12 cellular contexts compared by ENCODE assay signal in the genomic region with DNA sequence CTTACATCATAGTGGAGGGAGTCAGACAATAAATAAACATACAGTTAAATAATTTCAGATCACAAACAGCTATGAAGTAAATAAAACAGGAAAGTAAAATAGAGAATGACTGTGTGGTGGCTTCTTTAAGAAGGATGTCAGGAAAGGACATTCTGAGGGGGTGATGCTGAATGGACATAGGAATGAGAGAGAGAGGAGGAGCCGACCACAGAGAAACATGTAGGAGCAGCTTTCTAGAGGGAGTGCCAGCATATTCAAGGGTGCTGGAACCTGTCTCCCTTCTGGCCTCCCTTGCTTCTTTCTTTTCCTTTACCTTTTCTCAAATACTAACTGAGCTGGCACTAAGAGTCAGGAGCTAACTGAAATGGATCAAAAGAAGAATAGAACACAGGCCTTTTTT. TPM values are rescaled to one million over a fixed set of nuclear protein-coding genes. Genes with fewer than 3 reads are reported as not detected.
A peak's percentile ranks its signal among the peaks of the same experiment; 100 is the strongest.
DNase-seq lines count a peak whose midpoint lies in the region; ATAC-seq and TF ChIP-seq lines count a peak whose summit lies in the region.
"Had no signal": no experiment of that assay in that cellular context is flagged by ENCODE, and none has a peak within 500 bp of the region (broad histone marks: within the 10 kb centered on the region; RNA-seq: fewer than 3 reads in every experiment).

No MANE protein-coding gene starts in this region.

- H3K27me3 ChIP-seq in upper lobe of left lung (no peaks in the 10 kb centered on the region), spleen (replicated peaks in 1 of 7) (no peaks in the 10 kb centered on the region), H7 (ENCODE audit: control insufficient read depth, insufficient read depth, low read length) (no peaks in the 10 kb centered on the region)
- H3K27me3 ChIP-seq: gastrocnemius medialis, right lobe of liver had no signal

- H3K27ac ChIP-seq in upper lobe of left lung: peak overlapping the region; percentile 65 to 81 (median 76)
- peak overlapping the region in 2 of 8 donors; percentile 64 to 73 for H3K27ac ChIP-seq in spleen

- intact Hi-C loops in lower leg skin (cut with DNase I; ENCODE audit: low total_unique reads): no loop called here
- intact Hi-C loops in spleen (cut with DNase I; ENCODE audit: low total_unique reads): no loop called here

- no peak for ATAC-seq in upper lobe of left lung (ENCODE audit: low FRiP score in 2 of 2)

- H3K9me3 Mint-ChIP-seq in activated naive CD4-positive, alpha-beta T cell treated with anti-CD3 and anti-CD28 coated beads, Interleukin-2, amount 50 U/mL, for 24 hours: no peaks in the 10 kb centered on the region

- peaks cover 3% of the 10 kb centered on the region for H3K27me3 Mint-ChIP-seq in activated naive CD4-positive, alpha-beta T cell treated with anti-CD3 and anti-CD28 coated beads, Interleukin-2, amount 50 U/mL, for 24 hours

- H3K4me1 Mint-ChIP-seq in activated naive CD4-positive, alpha-beta T cell treated with anti-CD3 and anti-CD28 coated beads, Interleukin-2, amount 50 U/mL, for 24 hours: peaks cover 29% of the 10 kb centered on the region

- H3K4me1 ChIP-seq in upper lobe of left lung: peaks cover 16 to 20% (median 18%) of the 10 kb centered on the region in 4 donors
- H3K4me1 ChIP-seq in spleen: peaks cover 9 to 38% (median 14%) of the 10 kb centered on the region in 6 donors
- H3K4me1 ChIP-seq: right lobe of liver had no signal

- H3K36me3 Mint-ChIP-seq in activated naive CD4-positive, alpha-beta T cell treated with anti-CD3 and anti-CD28 coated beads, Interleukin-2, amount 50 U/mL, for 24 hours: no peaks in the 10 kb centered on the region

- TF ChIP-seq EP300 in upper lobe of left lung (IDR thresholded peaks at IDR 0.05): no peak

- TF ChIP-seq POLR2A in upper lobe of left lung (IDR thresholded peaks at IDR 0.05) (no peak), lower leg skin (IDR thresholded peaks at IDR 0.05) (no peak), spleen (IDR thresholded peaks at IDR 0.05) (no peak)

- no peak overlapping the region for H3K4me3 ChIP-seq in upper lobe of left lung
- no peak overlapping the region for H3K4me3 ChIP-seq in lower leg skin (ENCODE audit: low read depth, poor library complexity, severe bottlenecking)
- H3K4me3 ChIP-seq in spleen: no peak overlapping the region
- no peak overlapping the region for H3K4me3 ChIP-seq in H7 (ENCODE audit: insufficient read depth, low read depth, low read length)
- H3K4me3 ChIP-seq: right lobe of liver had no signal

- no peak for TF ChIP-seq CTCF in upper lobe of left lung (IDR thresholded peaks at IDR 0.05)
- no peak for TF ChIP-seq CTCF in lower leg skin (IDR thresholded peaks at IDR 0.05)
- no peak for TF ChIP-seq CTCF in spleen (IDR thresholded peaks at IDR 0.05 in 8 of 11, conservative IDR thresholded peaks at IDR 0.05 in 3 of 11)

- H3K36me3 ChIP-seq in upper lobe of left lung: no peaks in the 10 kb centered on the region
- H3K36me3 ChIP-seq in spleen: no peaks in the 10 kb centered on the region
- no peaks in the 10 kb centered on the region for H3K36me3 ChIP-seq in H7 (replicated peaks; ENCODE audit: control insufficient read depth, insufficient read depth, low read length)
- H3K36me3 ChIP-seq: gastrocnemius medialis, right lobe of liver had no signal

- WGBS in upper lobe of left lung, 2 donors: 41 to 64% methylated on average over 1 of the region's 1 CpG
- WGBS in lower leg skin, 2 donors: 35 to 39% methylated on average over 1 of the region's 1 CpG
- WGBS in spleen, 5 donors: 60 to 88% (median 83%) methylated on average over 1 of the region's 1 CpG

- H3K27ac Mint-ChIP-seq in activated naive CD4-positive, alpha-beta T cell treated with anti-CD3 and anti-CD28 coated beads, Interleukin-2, amount 50 U/mL, for 24 hours: peak overlapping the region; percentile 37

- H3K4me3 Mint-ChIP-seq in activated naive CD4-positive, alpha-beta T cell treated with anti-CD3 and anti-CD28 coated beads, Interleukin-2, amount 50 U/mL, for 24 hours: peak overlapping the region; percentile 47

- no peak for DNase-seq in activated naive CD4-positive, alpha-beta T cell treated with anti-CD3 and anti-CD28 coated beads, Interleukin-2, amount 50 U/mL, for 16 hours
- DNase-seq in astrocyte of the hippocampus (ENCODE audit: low read depth, low spot score): peak; percentile 42
- peak; percentile 76 for DNase-seq in kidney tubule cell (ENCODE audit: low spot score)
- no peak for DNase-seq in upper lobe of left lung
- no peak for DNase-seq in lower leg skin (ENCODE audit: low spot score in 2 of 2)
- no peak for DNase-seq in spleen
- no peak for DNase-seq in H7
- DNase-seq: activated CD8-positive, alpha-beta memory T cell treated with anti-CD3 and anti-CD28 coated beads, Interleukin-2, amount 50 U/mL, for 48 hours; gastrocnemius medialis; GF-D8; right lobe of liver had no signal

- H3K9me3 ChIP-seq in upper lobe of left lung: no peaks in the 10 kb centered on the region
- H3K9me3 ChIP-seq in spleen: no peaks in the 10 kb centered on the region
- H3K9me3 ChIP-seq: gastrocnemius medialis, right lobe of liver had no signal

RNA-seq across cellular contexts. Expression of gene BCL10, which starts 20.5 kb away (rescaled TPM):
- 10 to 100 TPM; 14.5 to 31.0 (median 20.4) TPM for total RNA-seq in upper lobe of left lung
- total RNA-seq in lower leg skin: 10 to 100 TPM; 17.8 to 34.4 (median 22.2) TPM
- total RNA-seq in spleen: 10 to 100 TPM; 27.4 to 45.1 (median 38.1) TPM
- polyA plus RNA-seq in spleen: 10 to 100 TPM; 10.5 to 14.4 (median 11.0) TPM
- total RNA-seq in H7 (2014; rRNA removed; shearing (Covaris generic)): 23.0 and 26.3 TPM in 2 replicates

RNA-seq across cellular contexts. Expression of gene C1orf52, which starts 37.5 kb away (rescaled TPM):
- total RNA-seq in upper lobe of left lung (10 to 100 TPM; 12.9 to 89.1 (median 17.9) TPM), lower leg skin (10 to 100 TPM; 12.4 to 27.0 (median 20.5) TPM), spleen (10 to 100 TPM; 16.2 to 28.4 (median 21.1) TPM)
- polyA plus RNA-seq in spleen: 10 to 100 TPM; 19.6 to 29.7 (median 24.8) TPM
- total RNA-seq in H7 (2014; rRNA removed; shearing (Covaris generic)): 38.9 and 51.0 TPM in 2 replicates

Comparison
In these comparisons a context has a peak if more than half of its experiments do, and no peak if none do; other contexts are left out.
1. DNase-seq: peak in astrocyte of the hippocampus (single experiment) and kidney tubule cell (single experiment); none in activated naive CD4-positive, alpha-beta T cell treated with anti-CD3 and anti-CD28 coated beads, Interleukin-2, amount 50 U/mL, for 16 hours (single experiment), upper lobe of left lung (0 of 2), lower leg skin (0 of 2), spleen (single experiment) and H7 (single experiment).